ENCODE assay signal across 8 cellular contexts in genomic region chrX:153582896-153583295, GRCh38. TPM values are rescaled to one million over a fixed set of nuclear protein-coding genes. Genes with fewer than 3 reads are reported as not detected.
A peak's percentile ranks its signal among the peaks of the same experiment; 100 is the strongest.
DNase-seq lines count a peak whose midpoint lies in the region; ATAC-seq and TF ChIP-seq lines count a peak whose summit lies in the region.

No MANE protein-coding gene starts in this region.

- DNase-seq in COLO668 (lab: John Stamatoyannopoulos, UW; ENCODE audit: unreplicated experiment): peak; percentile 25
- DNase-seq in activated B cell treated with CpG ODN at 0.5 μM for 24 hours: peak; percentile 53
- peak; percentile 51 for DNase-seq in dermis blood vessel endothelial cell
- peak; percentile 58 to 66 for DNase-seq in stimulated activated CD4-positive, alpha-beta T cell treated with anti-CD3 and anti-CD28 coated beads, Interleukin-2, amount 100 ng/mL, for 24 hours
- no peak for DNase-seq in T1000 (lab: John Stamatoyannopoulos, UW)
- DNase-seq in HUDEP-2 (lab: John Stamatoyannopoulos, UW; ENCODE audit: unreplicated experiment in 76 of 76): no peak

- no peak for TF ChIP-seq CTCF in activated B cell treated with CpG ODN at 0.5 μM for 24 hours (IDR thresholded peaks at IDR 0.05)

- peak; percentile 99 for ATAC-seq in GM19455 (IDR thresholded peaks at IDR 0.05; ENCODE audit: unreplicated experiment)
- ATAC-seq in HG03571 (IDR thresholded peaks at IDR 0.05; ENCODE audit: unreplicated experiment): peak; percentile 99
- peak; percentile 100 for ATAC-seq in activated B cell treated with CpG ODN at 0.5 μM for 24 hours (ENCODE audit: low read depth)

- CTCF ChIA-PET in activated B cell treated with CpG ODN at 0.5 μM for 24 hours (lab: Charles Lee): interaction anchor here (0.7 to 1.7 kb wide), 2 partner anchors 15 to 85 kb away, joined by 3 read pairs; no protein-coding TSS in a partner anchor

- peaks cover 19% of the 10 kb centered on the region for H3K36me3 Mint-ChIP-seq in activated B cell treated with CpG ODN at 0.5 μM for 24 hours (ENCODE audit: low read depth)

- no peaks in the 10 kb centered on the region for H3K9me3 Mint-ChIP-seq in activated B cell treated with CpG ODN at 0.5 μM for 24 hours

- peaks cover 31% of the 10 kb centered on the region for H3K4me1 Mint-ChIP-seq in activated B cell treated with CpG ODN at 0.5 μM for 24 hours

- intact Hi-C loops in activated B cell treated with CpG ODN at 0.5 μM for 24 hours (cut with micrococcal nuclease): loop anchor here (1.0 to 2.0 kb wide), 3 partner anchors 8 to 28 kb away; no protein-coding TSS in a partner anchor

- POLR2A ChIA-PET in activated B cell treated with CpG ODN at 0.5 μM for 24 hours (lab: Charles Lee): interaction anchor here (2.0 kb wide), 1 partner anchor 15 kb away, joined by 9 read pairs; no protein-coding TSS in a partner anchor

- H3K27ac Mint-ChIP-seq in activated B cell treated with CpG ODN at 0.5 μM for 24 hours: peak overlapping the region; percentile 73

- peak overlapping the region; percentile 60 for H3K4me3 Mint-ChIP-seq in activated B cell treated with CpG ODN at 0.5 μM for 24 hours

- no peaks in the 10 kb centered on the region for H3K27me3 Mint-ChIP-seq in activated B cell treated with CpG ODN at 0.5 μM for 24 hours

RNA-seq across cellular contexts. Expression of gene CCNQ, which starts 16.0 kb away (rescaled TPM):
- total RNA-seq in activated B cell treated with CpG ODN at 0.5 μM for 24 hours (25.3 and 25.8 TPM in 2 replicates), dermis blood vessel endothelial cell (27.0 and 42.4 TPM in 2 replicates)

Comparison
In these comparisons a context has a peak if more than half of its experiments do, and no peak if none do; other contexts are left out.
1. DNase-seq: peak in COLO668 (single experiment), activated B cell treated with CpG ODN at 0.5 μM for 24 hours (single experiment), dermis blood vessel endothelial cell (single experiment) and stimulated activated CD4-positive, alpha-beta T cell treated with anti-CD3 and anti-CD28 coated beads, Interleukin-2, amount 100 ng/mL, for 24 hours (2 of 2); none in T1000 (single experiment) and HUDEP-2 (0 of 76).
2. Peak in every context shown above with its lines, with median percentiles within 50 percentile points of each other: ATAC-seq.